Comparison of ENCODE assay signal across 9 cellular contexts in the genomic region with DNA sequence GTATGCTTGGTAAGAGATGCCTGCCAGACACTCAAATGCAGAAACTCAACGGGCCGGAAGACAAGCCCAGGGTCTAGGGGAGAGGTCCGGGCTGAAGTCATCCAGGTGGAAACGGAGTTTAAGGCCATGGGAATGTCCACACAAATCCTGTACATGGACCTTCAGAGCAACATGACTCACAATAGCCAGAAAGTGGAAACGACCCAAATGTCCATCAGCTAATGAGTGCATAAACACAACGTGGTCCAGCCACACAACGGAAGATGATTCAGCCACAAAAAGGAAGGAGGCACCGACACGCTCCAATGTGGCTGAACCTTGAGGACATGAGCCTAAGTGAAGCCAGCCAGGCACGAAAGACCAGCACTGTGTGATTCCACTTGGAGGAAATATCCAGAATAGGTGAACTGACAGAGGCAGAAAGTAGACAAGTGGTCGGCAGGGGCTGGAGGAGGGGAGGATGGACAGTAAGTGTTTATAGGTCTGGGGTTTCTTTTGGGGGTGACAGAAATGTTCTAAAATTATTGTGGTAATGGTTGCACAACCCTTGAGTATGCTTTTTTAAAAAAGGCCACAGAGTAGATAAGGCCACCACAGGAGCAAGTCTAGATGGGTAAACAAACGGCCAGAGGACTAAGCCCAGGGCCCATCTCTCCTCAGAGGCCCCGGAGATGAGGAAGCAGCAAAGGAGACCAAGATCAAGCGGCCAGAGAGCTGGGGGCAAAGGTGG.
DNase-seq lines count a peak whose midpoint lies in the region; ATAC-seq lines count a peak whose summit lies in the region.
"Had no signal": no experiment of that assay in that cellular context is flagged by ENCODE, and none has a peak within 500 bp of the region (broad histone marks: within the 10 kb centered on the region; RNA-seq: fewer than 3 reads in every experiment).

No MANE protein-coding gene starts in this region.

- no peaks in the 10 kb centered on the region for H3K9me3 ChIP-seq in right cardiac atrium (ENCODE audit: control insufficient read depth, low read length)

- ATAC-seq in right cardiac atrium = peak; percentile 23 to 55
- ATAC-seq in GM19324 (IDR thresholded peaks at IDR 0.05; ENCODE audit: low FRiP score, unreplicated experiment) = no peak
- no peak for ATAC-seq in HG02759 (IDR thresholded peaks at IDR 0.05; ENCODE audit: unreplicated experiment)

- H3K27ac ChIP-seq in right cardiac atrium (ENCODE audit: low read length) = peak overlapping the region; percentile 76
- H3K27ac ChIP-seq: 22Rv1 had no signal

- H3K27me3 ChIP-seq in right cardiac atrium (ENCODE audit: control insufficient read depth, insufficient read depth) = no peaks in the 10 kb centered on the region

- 70% methylated on average over 14 of the region's 14 CpGs for WGBS in right cardiac atrium

- H3K4me3 ChIP-seq in right cardiac atrium (ENCODE audit: low read length) = no peak overlapping the region

- peak overlapping the region; percentile 81 for H3K27ac Mint-ChIP-seq in activated T-helper 1 cell treated with anti-CD3 and anti-CD28 coated beads, Interleukin-12 subunit alpha, Interleukin-12 subunit beta, Interleukin-2, Interleukin-4 antibody, amounts not matched to agents 30 ng/mL and 10 ng/mL and 1 ng/mL, durations not matched to agents 14 hours and 24 hours and 36 hours

- peaks cover 46% of the 10 kb centered on the region for H3K36me3 Mint-ChIP-seq in activated T-helper 1 cell treated with anti-CD3 and anti-CD28 coated beads, Interleukin-12 subunit alpha, Interleukin-12 subunit beta, Interleukin-2, Interleukin-4 antibody, amounts not matched to agents 30 ng/mL and 10 ng/mL and 1 ng/mL, durations not matched to agents 14 hours and 24 hours and 36 hours (ENCODE audit: low read depth)

- H3K4me1 Mint-ChIP-seq in activated T-helper 1 cell treated with anti-CD3 and anti-CD28 coated beads, Interleukin-12 subunit alpha, Interleukin-12 subunit beta, Interleukin-2, Interleukin-4 antibody, amounts not matched to agents 30 ng/mL and 10 ng/mL and 1 ng/mL, durations not matched to agents 14 hours and 24 hours and 36 hours (ENCODE audit: low read depth) = peaks cover 58% of the 10 kb centered on the region

- intact Hi-C loops in activated T-helper 1 cell treated with anti-CD3 and anti-CD28 coated beads, Interleukin-12 subunit alpha, Interleukin-12 subunit beta, Interleukin-2, Interleukin-4 antibody, amounts not matched to agents 30 ng/mL and 10 ng/mL and 1 ng/mL, durations not matched to agents 14 hours and 24 hours and 36 hours (cut with micrococcal nuclease) = no loop called here
- intact Hi-C loops in right cardiac atrium (cut with DNase I) = no loop called here

- no peak overlapping the region for H3K4me3 Mint-ChIP-seq in activated T-helper 1 cell treated with anti-CD3 and anti-CD28 coated beads, Interleukin-12 subunit alpha, Interleukin-12 subunit beta, Interleukin-2, Interleukin-4 antibody, amounts not matched to agents 30 ng/mL and 10 ng/mL and 1 ng/mL, durations not matched to agents 14 hours and 24 hours and 36 hours

- no peaks in the 10 kb centered on the region for H3K27me3 Mint-ChIP-seq in activated T-helper 1 cell treated with anti-CD3 and anti-CD28 coated beads, Interleukin-12 subunit alpha, Interleukin-12 subunit beta, Interleukin-2, Interleukin-4 antibody, amounts not matched to agents 30 ng/mL and 10 ng/mL and 1 ng/mL, durations not matched to agents 14 hours and 24 hours and 36 hours (ENCODE audit: insufficient read depth)

- H3K9me3 Mint-ChIP-seq in activated T-helper 1 cell treated with anti-CD3 and anti-CD28 coated beads, Interleukin-12 subunit alpha, Interleukin-12 subunit beta, Interleukin-2, Interleukin-4 antibody, amounts not matched to agents 30 ng/mL and 10 ng/mL and 1 ng/mL, durations not matched to agents 14 hours and 24 hours and 36 hours = no peaks in the 10 kb centered on the region

- H3K4me1 ChIP-seq in right cardiac atrium (ENCODE audit: control insufficient read depth, insufficient read depth, low read length) = peaks cover 15% of the 10 kb centered on the region

- DNase-seq in SIG-M5 treated with dmso at 0.1 percent for 504 hours (lab: John Stamatoyannopoulos, UW; ENCODE audit: unreplicated experiment) = peak; percentile 91
- no peak for DNase-seq in SIG-M5 (lab: John Stamatoyannopoulos, UW)
- DNase-seq in activated T-helper 1 cell treated with anti-CD3 and anti-CD28 coated beads, Interleukin-12 subunit alpha, Interleukin-12 subunit beta, Interleukin-2, Interleukin-4 antibody, amounts not matched to agents 30 ng/mL and 10 ng/mL and 1 ng/mL, durations not matched to agents 14 hours and 24 hours and 36 hours (ENCODE audit: low spot score) = no peak
- DNase-seq in right cardiac atrium = no peak
- peak; percentile 66 for DNase-seq in superior temporal gyrus (ENCODE audit: extremely low spot score)
- DNase-seq in NCI-H1092 treated with DMSO at 0.1 percent for 48 hours (lab: John Stamatoyannopoulos, UW) = no peak

Comparison
In these comparisons a context has a peak if more than half of its experiments do, and no peak if none do; other contexts are left out.
1. DNase-seq: peak in SIG-M5 treated with dmso at 0.1 percent for 504 hours (single experiment) and superior temporal gyrus (single experiment); none in SIG-M5 (single experiment), activated T-helper 1 cell treated with anti-CD3 and anti-CD28 coated beads, Interleukin-12 subunit alpha, Interleukin-12 subunit beta, Interleukin-2, Interleukin-4 antibody, amounts not matched to agents 30 ng/mL and 10 ng/mL and 1 ng/mL, durations not matched to agents 14 hours and 24 hours and 36 hours (single experiment), right cardiac atrium (0 of 3) and NCI-H1092 treated with DMSO at 0.1 percent for 48 hours (single experiment).
2. ATAC-seq: peak in right cardiac atrium (2 of 2); none in GM19324 (single experiment) and HG02759 (single experiment).